ENCODE assay signal across 12 cellular contexts in the genomic region with DNA sequence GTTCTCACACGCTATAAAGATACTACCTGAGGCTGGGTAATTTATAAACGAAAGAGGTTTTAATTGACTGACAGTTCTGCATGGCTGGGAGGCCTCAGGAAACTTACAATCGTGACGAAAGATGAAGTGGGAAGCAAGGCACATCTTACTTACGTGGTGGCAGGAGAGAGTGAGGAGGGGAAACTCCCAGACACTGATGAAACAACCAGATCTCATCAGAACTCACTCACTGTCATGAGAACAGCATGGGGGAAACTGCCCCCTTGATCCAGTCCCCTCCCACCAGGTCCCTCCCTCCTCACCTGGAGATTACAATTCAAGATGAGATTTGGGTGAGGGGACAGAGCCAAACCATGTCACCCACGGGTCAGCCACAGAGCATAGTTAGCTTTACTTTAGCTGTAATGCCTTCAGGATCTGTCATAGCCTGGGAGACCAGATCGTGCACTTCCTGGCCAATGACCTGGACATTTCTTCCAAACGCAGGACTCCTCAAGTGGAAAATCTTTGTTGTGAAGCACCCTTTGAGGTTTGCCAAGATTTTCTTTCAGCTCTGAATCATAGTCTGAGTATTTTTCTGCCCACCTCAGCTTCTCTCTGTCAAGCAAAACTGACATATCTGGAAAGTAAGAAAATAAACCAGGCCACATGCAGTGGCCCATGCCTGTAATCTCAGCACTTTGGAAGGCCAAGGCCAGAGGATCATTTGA. TPM values are rescaled to one million over a fixed set of nuclear protein-coding genes. Genes with fewer than 3 reads are reported as not detected.
DNase-seq lines count a peak whose midpoint lies in the region; ATAC-seq, FAIRE-seq and TF ChIP-seq lines count a peak whose summit lies in the region.
"Had no signal": no experiment of that assay in that cellular context is flagged by ENCODE, and none has a peak within 500 bp of the region (broad histone marks: within the 10 kb centered on the region; RNA-seq: fewer than 3 reads in every experiment).

No MANE protein-coding gene starts in this region.

- no peak overlapping the region for H3K27ac ChIP-seq in lower lobe of right lung
- H3K27ac ChIP-seq: gastrocnemius medialis had no signal

- no peak for TF ChIP-seq POLR2A in H54 (IDR thresholded peaks at IDR 0.05; ENCODE audit: low read depth, low read length)

- ATAC-seq in lower lobe of right lung: peak; percentile 47 to 61
- no peak for ATAC-seq in HG03571 (IDR thresholded peaks at IDR 0.05; ENCODE audit: unreplicated experiment)
- no peak for ATAC-seq in GM21447 (IDR thresholded peaks at IDR 0.05; ENCODE audit: unreplicated experiment)
- ATAC-seq: gastrocnemius medialis, natural killer cell had no signal

- intact Hi-C loops in lower lobe of right lung (cut with DNase I): no loop called here

- H3K9me3 ChIP-seq in lower lobe of right lung: no peaks in the 10 kb centered on the region
- H3K9me3 ChIP-seq: gastrocnemius medialis had no signal

- DNase-seq in AG08395 (ENCODE audit: low spot score) (peak; percentile 86), H54 (ENCODE audit: insufficient read length, low spot score) (peak; percentile 23), amniotic epithelial cell (ENCODE audit: low read depth) (peak; percentile 96), lower lobe of right lung (no peak), NCI-H510A (lab: John Stamatoyannopoulos, UW) (no peak), epidermal melanocyte (ENCODE audit: insufficient read length, low spot score) (no peak)
- DNase-seq: DMS53, gastrocnemius medialis, natural killer cell, NCI-H187 treated with DMSO at 0.1 percent for 48 hours had no signal

- no peak overlapping the region for H3K4me3 ChIP-seq in lower lobe of right lung
- H3K4me3 ChIP-seq: gastrocnemius medialis had no signal

- no peak for TF ChIP-seq CTCF in lower lobe of right lung (IDR thresholded peaks at IDR 0.05)

- no peak for FAIRE-seq in H54 (lab: Jason Lieb, UNC)

- H3K4me1 ChIP-seq in lower lobe of right lung: no peaks in the 10 kb centered on the region
- H3K4me1 ChIP-seq: gastrocnemius medialis had no signal

- H3K27me3 ChIP-seq in lower lobe of right lung (ENCODE audit: low read depth): peaks cover 19% of the 10 kb centered on the region

- no peaks in the 10 kb centered on the region for H3K36me3 ChIP-seq in lower lobe of right lung
- H3K36me3 ChIP-seq: gastrocnemius medialis had no signal

RNA-seq across cellular contexts. Expression of a gene that starts 25.2 kb away (rescaled TPM):
- total RNA-seq in lower lobe of right lung: 64.1 TPM
- total RNA-seq: natural killer cell had no signal

RNA-seq across cellular contexts. Expression of a gene that starts 42.1 kb away (rescaled TPM):
- total RNA-seq in lower lobe of right lung: not detected
- total RNA-seq: gastrocnemius medialis, natural killer cell had no signal

Comparison
In these comparisons a context has a peak if more than half of its experiments do, and no peak if none do; other contexts are left out.
1. DNase-seq: peak in AG08395 (single experiment), H54 (single experiment) and amniotic epithelial cell (single experiment); none in lower lobe of right lung (single experiment), NCI-H510A (single experiment) and epidermal melanocyte (single experiment).
2. ATAC-seq: peak in lower lobe of right lung (2 of 2); none in HG03571 (single experiment) and GM21447 (single experiment).